In the genomic region with DNA sequence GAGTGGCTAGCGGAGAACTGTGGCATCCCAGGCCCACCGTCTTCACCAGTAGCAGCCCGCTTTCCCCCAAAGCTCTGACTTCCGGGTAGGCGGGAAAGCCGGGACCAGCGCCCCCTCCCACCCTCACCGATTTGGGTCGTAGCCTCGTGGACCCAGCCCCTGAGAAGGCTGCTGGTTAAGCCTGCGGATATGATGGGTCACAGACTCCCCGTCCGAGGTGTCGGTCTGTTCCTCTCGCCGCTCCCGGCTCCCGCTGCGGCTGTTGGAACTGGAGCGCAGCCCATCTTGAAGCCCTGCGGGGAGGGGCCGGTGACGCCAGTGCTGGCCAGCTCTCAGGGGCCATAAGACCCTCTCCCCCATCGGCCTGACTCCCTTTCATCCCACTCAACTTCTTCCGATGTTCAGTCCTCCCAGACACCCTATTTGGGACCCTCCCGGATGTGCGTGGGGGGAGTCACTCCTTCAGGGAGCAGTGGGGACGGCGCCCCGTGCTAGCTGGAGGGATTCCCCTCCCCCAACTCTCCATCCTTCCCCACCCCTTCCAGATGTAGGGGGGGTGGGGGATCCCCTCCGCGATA, we compare ENCODE assay signal across 1 cellular context.
TF ChIP-seq lines count a peak whose summit lies in the region.

No MANE protein-coding gene starts in this region.

TF ChIP-seq in HepG2, 621 proteins besides CTCF, POLR2A, EP300 and RAD21 (continued from another document):
- TF ChIP-seq, protein P1, sequence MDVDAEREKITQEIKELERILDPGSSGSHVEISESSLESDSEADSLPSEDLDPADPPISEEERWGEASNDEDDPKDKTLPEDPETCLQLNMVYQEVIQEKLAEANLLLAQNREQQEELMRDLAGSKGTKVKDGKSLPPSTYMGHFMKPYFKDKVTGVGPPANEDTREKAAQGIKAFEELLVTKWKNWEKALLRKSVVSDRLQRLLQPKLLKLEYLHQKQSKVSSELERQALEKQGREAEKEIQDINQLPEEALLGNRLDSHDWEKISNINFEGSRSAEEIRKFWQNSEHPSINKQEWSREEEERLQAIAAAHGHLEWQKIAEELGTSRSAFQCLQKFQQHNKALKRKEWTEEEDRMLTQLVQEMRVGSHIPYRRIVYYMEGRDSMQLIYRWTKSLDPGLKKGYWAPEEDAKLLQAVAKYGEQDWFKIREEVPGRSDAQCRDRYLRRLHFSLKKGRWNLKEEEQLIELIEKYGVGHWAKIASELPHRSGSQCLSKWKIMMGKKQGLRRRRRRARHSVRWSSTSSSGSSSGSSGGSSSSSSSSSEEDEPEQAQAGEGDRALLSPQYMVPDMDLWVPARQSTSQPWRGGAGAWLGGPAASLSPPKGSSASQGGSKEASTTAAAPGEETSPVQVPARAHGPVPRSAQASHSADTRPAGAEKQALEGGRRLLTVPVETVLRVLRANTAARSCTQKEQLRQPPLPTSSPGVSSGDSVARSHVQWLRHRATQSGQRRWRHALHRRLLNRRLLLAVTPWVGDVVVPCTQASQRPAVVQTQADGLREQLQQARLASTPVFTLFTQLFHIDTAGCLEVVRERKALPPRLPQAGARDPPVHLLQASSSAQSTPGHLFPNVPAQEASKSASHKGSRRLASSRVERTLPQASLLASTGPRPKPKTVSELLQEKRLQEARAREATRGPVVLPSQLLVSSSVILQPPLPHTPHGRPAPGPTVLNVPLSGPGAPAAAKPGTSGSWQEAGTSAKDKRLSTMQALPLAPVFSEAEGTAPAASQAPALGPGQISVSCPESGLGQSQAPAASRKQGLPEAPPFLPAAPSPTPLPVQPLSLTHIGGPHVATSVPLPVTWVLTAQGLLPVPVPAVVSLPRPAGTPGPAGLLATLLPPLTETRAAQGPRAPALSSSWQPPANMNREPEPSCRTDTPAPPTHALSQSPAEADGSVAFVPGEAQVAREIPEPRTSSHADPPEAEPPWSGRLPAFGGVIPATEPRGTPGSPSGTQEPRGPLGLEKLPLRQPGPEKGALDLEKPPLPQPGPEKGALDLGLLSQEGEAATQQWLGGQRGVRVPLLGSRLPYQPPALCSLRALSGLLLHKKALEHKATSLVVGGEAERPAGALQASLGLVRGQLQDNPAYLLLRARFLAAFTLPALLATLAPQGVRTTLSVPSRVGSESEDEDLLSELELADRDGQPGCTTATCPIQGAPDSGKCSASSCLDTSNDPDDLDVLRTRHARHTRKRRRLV (CRISPR knock-in tag; IDR thresholded peaks at IDR 0.05) = no peak
- TF ChIP-seq ZBTB44 (CRISPR knock-in tag; IDR thresholded peaks at IDR 0.05) (no peak), PHB2 (IDR thresholded peaks at IDR 0.05; ENCODE audit: partially characterized antibody) (no peak), ZNF547 (CRISPR knock-in tag; IDR thresholded peaks at IDR 0.05) (0 out of 2 replicates have a peak, but pooled peaks have one; percentile 1), ZFP36L2 (CRISPR knock-in tag; IDR thresholded peaks at IDR 0.05) (no peak), XRCC5 (optimal IDR thresholded peaks at IDR 0.05; ENCODE audit: low read length) (no peak), KDM4B (CRISPR knock-in tag; IDR thresholded peaks at IDR 0.05) (no peak; the same call in 1 of the 2 replicates), MAF1 (CRISPR knock-in tag; IDR thresholded peaks at IDR 0.05; ENCODE audit: borderline replicate concordance) (no peak), ZNF678 (CRISPR knock-in tag; IDR thresholded peaks at IDR 0.05) (no peak), NFIC (IDR thresholded peaks at IDR 0.05; ENCODE audit: low read length) (no peak), ZNF431 (CRISPR knock-in tag; IDR thresholded peaks at IDR 0.05; ENCODE audit: borderline replicate concordance, low read depth) (no peak), GPBP1L1 (CRISPR knock-in tag; IDR thresholded peaks at IDR 0.05) (no peak), GATAD1 (CRISPR knock-in tag; IDR thresholded peaks at IDR 0.05) (no peak), ZNF563 (CRISPR knock-in tag; IDR thresholded peaks at IDR 0.05) (peak; percentile 40; the same call in 1 of the 2 replicates), EHMT2 (IDR thresholded peaks at IDR 0.05; ENCODE audit: borderline replicate concordance, low read depth, low read length) (no peak), GPN1 (CRISPR knock-in tag; IDR thresholded peaks at IDR 0.05; ENCODE audit: borderline replicate concordance) (no peak), STAG1 (CRISPR knock-in tag; IDR thresholded peaks at IDR 0.05) (no peak), GLI4 (CRISPR knock-in tag; IDR thresholded peaks at IDR 0.05; ENCODE audit: borderline replicate concordance) (0 out of 2 replicates have a peak, but pooled peaks have one; percentile 54), ZNF775 (CRISPR knock-in tag; IDR thresholded peaks at IDR 0.05; ENCODE audit: borderline replicate concordance) (no peak), ZNF768 (CRISPR knock-in tag; IDR thresholded peaks at IDR 0.05) (no peak), HIVEP1 (CRISPR knock-in tag; IDR thresholded peaks at IDR 0.05) (no peak), MIER2 (CRISPR knock-in tag; IDR thresholded peaks at IDR 0.05) (no peak), TBX2 (CRISPR knock-in tag; IDR thresholded peaks at IDR 0.05; ENCODE audit: borderline replicate concordance) (no peak), FOSL1 (CRISPR knock-in tag; IDR thresholded peaks at IDR 0.05; ENCODE audit: borderline replicate concordance) (no peak), ATAD3A (CRISPR knock-in tag; IDR thresholded peaks at IDR 0.05) (no peak), FOXC1 (CRISPR knock-in tag; IDR thresholded peaks at IDR 0.05; ENCODE audit: borderline replicate concordance) (no peak; the same call in 1 of the 2 replicates), ZKSCAN5 (CRISPR knock-in tag; IDR thresholded peaks at IDR 0.05) (no peak), ELF1 (CRISPR knock-in tag; IDR thresholded peaks at IDR 0.05) (peak; percentile 87)
- TF ChIP-seq, protein P2, sequence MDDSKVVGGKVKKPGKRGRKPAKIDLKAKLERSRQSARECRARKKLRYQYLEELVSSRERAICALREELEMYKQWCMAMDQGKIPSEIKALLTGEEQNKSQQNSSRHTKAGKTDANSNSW (CRISPR knock-in tag; IDR thresholded peaks at IDR 0.05; ENCODE audit: borderline replicate concordance) = 0 out of 2 replicates have a peak, but pooled peaks have one; percentile 46
- TF ChIP-seq, protein P3, sequence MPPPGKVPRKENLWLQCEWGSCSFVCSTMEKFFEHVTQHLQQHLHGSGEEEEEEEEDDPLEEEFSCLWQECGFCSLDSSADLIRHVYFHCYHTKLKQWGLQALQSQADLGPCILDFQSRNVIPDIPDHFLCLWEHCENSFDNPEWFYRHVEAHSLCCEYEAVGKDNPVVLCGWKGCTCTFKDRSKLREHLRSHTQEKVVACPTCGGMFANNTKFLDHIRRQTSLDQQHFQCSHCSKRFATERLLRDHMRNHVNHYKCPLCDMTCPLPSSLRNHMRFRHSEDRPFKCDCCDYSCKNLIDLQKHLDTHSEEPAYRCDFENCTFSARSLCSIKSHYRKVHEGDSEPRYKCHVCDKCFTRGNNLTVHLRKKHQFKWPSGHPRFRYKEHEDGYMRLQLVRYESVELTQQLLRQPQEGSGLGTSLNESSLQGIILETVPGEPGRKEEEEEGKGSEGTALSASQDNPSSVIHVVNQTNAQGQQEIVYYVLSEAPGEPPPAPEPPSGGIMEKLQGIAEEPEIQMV (CRISPR knock-in tag; IDR thresholded peaks at IDR 0.05; ENCODE audit: low read depth) = no peak
- TF ChIP-seq, protein P4, sequence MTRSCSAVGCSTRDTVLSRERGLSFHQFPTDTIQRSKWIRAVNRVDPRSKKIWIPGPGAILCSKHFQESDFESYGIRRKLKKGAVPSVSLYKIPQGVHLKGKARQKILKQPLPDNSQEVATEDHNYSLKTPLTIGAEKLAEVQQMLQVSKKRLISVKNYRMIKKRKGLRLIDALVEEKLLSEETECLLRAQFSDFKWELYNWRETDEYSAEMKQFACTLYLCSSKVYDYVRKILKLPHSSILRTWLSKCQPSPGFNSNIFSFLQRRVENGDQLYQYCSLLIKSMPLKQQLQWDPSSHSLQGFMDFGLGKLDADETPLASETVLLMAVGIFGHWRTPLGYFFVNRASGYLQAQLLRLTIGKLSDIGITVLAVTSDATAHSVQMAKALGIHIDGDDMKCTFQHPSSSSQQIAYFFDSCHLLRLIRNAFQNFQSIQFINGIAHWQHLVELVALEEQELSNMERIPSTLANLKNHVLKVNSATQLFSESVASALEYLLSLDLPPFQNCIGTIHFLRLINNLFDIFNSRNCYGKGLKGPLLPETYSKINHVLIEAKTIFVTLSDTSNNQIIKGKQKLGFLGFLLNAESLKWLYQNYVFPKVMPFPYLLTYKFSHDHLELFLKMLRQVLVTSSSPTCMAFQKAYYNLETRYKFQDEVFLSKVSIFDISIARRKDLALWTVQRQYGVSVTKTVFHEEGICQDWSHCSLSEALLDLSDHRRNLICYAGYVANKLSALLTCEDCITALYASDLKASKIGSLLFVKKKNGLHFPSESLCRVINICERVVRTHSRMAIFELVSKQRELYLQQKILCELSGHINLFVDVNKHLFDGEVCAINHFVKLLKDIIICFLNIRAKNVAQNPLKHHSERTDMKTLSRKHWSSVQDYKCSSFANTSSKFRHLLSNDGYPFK (CRISPR knock-in tag; IDR thresholded peaks at IDR 0.05; ENCODE audit: borderline replicate concordance) = no peak
